ENCODE assay signal across 19 cellular contexts in the genomic region with DNA sequence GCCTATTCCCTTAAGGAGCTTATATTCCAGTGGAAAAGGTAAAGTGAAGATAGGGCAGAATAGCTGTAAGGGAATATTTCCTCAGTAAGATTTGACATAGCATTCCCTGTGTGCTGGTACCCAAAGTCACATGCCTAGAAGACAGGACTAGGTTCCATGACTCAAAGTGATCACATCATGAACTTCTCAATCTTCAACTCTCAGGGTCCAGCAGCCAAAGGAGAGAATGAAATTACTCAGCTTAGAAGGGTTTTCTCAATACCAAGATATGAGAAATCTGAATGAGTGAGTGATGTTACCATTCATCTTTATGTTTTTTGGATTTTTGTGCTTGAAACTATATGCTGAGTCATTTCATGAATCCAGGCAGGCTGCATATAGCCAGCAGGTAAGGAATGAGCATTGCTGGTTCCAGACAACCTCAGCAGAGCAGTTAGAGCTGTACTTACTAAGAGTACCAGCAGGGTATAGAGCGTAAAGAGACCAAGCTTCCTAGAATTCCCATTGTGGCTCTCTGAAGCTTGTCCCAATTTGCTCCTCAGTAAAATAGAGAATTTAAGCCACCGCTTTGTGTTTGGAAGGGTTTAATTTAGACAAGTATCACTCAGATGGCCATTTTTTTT.
"Had no signal": no experiment of that assay in that cellular context is flagged by ENCODE, and none has a peak within 500 bp of the region (broad histone marks: within the 10 kb centered on the region; RNA-seq: fewer than 3 reads in every experiment).

No MANE protein-coding gene starts in this region.

- H3K9me3 ChIP-seq: thoracic aorta had no signal

- H3K36me3 Mint-ChIP-seq: brain, mesothelial cell of epicardium had no signal

- ATAC-seq: activated naive CD8-positive, alpha-beta T cell treated with anti-CD3 and anti-CD28 coated beads, Interleukin-2, amount 50 U/mL, for 24 hours; effector memory CD8-positive, alpha-beta T cell; T-helper 17 cell had no signal

- H3K27me3 Mint-ChIP-seq: brain had no signal

- H3K9me3 Mint-ChIP-seq: activated naive CD4-positive, alpha-beta T cell treated with anti-CD3 and anti-CD28 coated beads for 36 hours; activated naive CD8-positive, alpha-beta T cell treated with anti-CD3 and anti-CD28 coated beads, Interleukin-2, amount 50 U/mL, for 24 hours; activated T-helper 2 cell treated with anti-CD3 and anti-CD28 coated beads, Interferon-gamma antibody, Interleukin-2, Interleukin-4, amounts not matched to agents 10 μg/mL and 5 μg/mL and 100 μg/mL, durations not matched to agents 14 hours and 24 hours and 36 hours; effector memory CD8-positive, alpha-beta T cell; mesothelial cell of epicardium; nephron had no signal

- H3K36me3 ChIP-seq: thoracic aorta had no signal

- H3K4me3 ChIP-seq: lung, thoracic aorta had no signal

- H3K4me3 Mint-ChIP-seq: activated naive CD4-positive, alpha-beta T cell treated with anti-CD3 and anti-CD28 coated beads for 36 hours; activated naive CD8-positive, alpha-beta T cell treated with anti-CD3 and anti-CD28 coated beads, Interleukin-2, amount 50 U/mL, for 24 hours; brain; effector memory CD8-positive, alpha-beta T cell; mesothelial cell of epicardium; nephron; T-helper 17 cell had no signal

- H3K27ac ChIP-seq: thoracic aorta, VCaP had no signal

- DNase-seq: activated CD4-positive, alpha-beta T cell treated with anti-CD3 and anti-CD28 coated beads for 1 hour; activated CD4-positive, alpha-beta T cell treated with anti-CD3 and anti-CD28 coated beads, Interleukin-2, amount 50 U/mL, for 48 hours; activated naive CD4-positive, alpha-beta T cell treated with anti-CD3 and anti-CD28 coated beads for 36 hours; activated naive CD8-positive, alpha-beta T cell treated with anti-CD3 and anti-CD28 coated beads, Interleukin-2, amount 50 U/mL, for 24 hours; activated T-cell treated with anti-CD3 and anti-CD28 coated beads for 4 hours; anterior cingulate cortex; caudate nucleus; effector memory CD8-positive, alpha-beta T cell; hippocampal formation; occipital lobe; stimulated activated CD4-positive, alpha-beta T cell treated with anti-CD3 and anti-CD28 coated beads, Interleukin-2, amount 100 ng/mL, for 24 hours; T-helper 17 cell had no signal

- H3K4me1 Mint-ChIP-seq: activated naive CD8-positive, alpha-beta T cell treated with anti-CD3 and anti-CD28 coated beads, Interleukin-2, amount 50 U/mL, for 24 hours; mesothelial cell of epicardium; nephron; T-helper 17 cell had no signal

- H3K27ac Mint-ChIP-seq: activated naive CD4-positive, alpha-beta T cell treated with anti-CD3 and anti-CD28 coated beads for 36 hours; activated naive CD8-positive, alpha-beta T cell treated with anti-CD3 and anti-CD28 coated beads, Interleukin-2, amount 50 U/mL, for 24 hours; activated T-helper 2 cell treated with anti-CD3 and anti-CD28 coated beads, Interferon-gamma antibody, Interleukin-2, Interleukin-4, amounts not matched to agents 10 μg/mL and 5 μg/mL and 100 μg/mL, durations not matched to agents 14 hours and 24 hours and 36 hours; brain; effector memory CD8-positive, alpha-beta T cell; mesothelial cell of epicardium; nephron; T-helper 17 cell had no signal
